Comparison of ENCODE assay signal across 1 cellular context in the genomic region with DNA sequence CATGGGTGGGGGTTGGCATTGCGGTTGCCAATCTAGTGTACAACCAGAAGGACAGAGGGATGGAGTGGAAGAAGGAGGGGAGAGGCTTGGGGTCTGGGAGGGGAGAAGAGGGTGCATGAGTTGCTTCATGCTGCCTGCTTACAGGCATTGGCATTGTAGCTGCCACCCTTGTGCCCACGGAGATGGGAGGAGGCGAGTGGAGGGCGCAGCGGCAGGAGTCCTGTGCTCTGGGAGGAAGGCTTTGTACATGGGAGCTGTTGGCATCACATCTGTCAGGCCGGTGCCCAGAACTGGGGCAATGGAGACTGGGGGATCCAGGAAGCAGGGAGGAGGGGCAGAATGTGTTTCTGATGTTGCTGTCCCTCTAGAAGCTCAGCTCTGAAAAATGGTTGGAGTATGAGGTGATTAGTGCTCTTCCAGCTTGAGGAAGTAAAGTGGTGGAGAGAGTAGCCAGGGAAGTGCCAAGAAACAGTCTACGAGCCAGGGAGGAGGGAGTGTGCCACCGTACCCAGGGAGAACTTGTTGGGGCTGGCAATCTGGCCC.
TF ChIP-seq lines count a peak whose summit lies in the region.

No MANE protein-coding gene starts in this region.

TF ChIP-seq in SK-N-SH treated with all-trans-retinoic acid at 6 μM for 48 hours, 23 proteins besides CTCF, POLR2A, EP300 and RAD21 (continued from another document):
- no peak for TF ChIP-seq ZNF70 (CRISPR knock-in tag; IDR thresholded peaks at IDR 0.05)
- no peak for TF ChIP-seq TCF4 (CRISPR knock-in tag; IDR thresholded peaks at IDR 0.05; ENCODE audit: borderline replicate concordance)
- TF ChIP-seq ZFP30 (CRISPR knock-in tag; IDR thresholded peaks at IDR 0.05) = no peak
